8 cellular contexts compared by ENCODE assay signal in genomic region chr1:94543003-94543402, GRCh38. TPM values are rescaled to one million over a fixed set of nuclear protein-coding genes. Genes with fewer than 3 reads are reported as not detected.
DNase-seq lines count a peak whose midpoint lies in the region; ATAC-seq, FAIRE-seq and TF ChIP-seq lines count a peak whose summit lies in the region.

No MANE protein-coding gene starts in this region.

- no peak for ATAC-seq in central memory CD8-positive, alpha-beta T cell (replicated peaks; ENCODE audit: extremely low read depth, poor library complexity, severe bottlenecking)
- no peak for ATAC-seq in GM18870 (IDR thresholded peaks at IDR 0.05; ENCODE audit: unreplicated experiment)

- no peak for TF ChIP-seq CTCF in nephron progenitor cell (IDR thresholded peaks at IDR 0.05)

- no peak for FAIRE-seq in frontal cortex (lab: Jason Lieb, UNC)

- DNase-seq in CD1c-positive myeloid dendritic cell (ENCODE audit: extremely low spot score) (peak; percentile 43), M059J (ENCODE audit: low read depth) (peak; percentile 87), nephron progenitor cell (no peak), frontal cortex (ENCODE audit: low spot score in 2 of 2) (no peak), AG08396 (ENCODE audit: low spot score) (no peak), T-helper 9 cell (no peak)
- DNase-seq in central memory CD8-positive, alpha-beta T cell (ENCODE audit: low spot score in 2 of 2) = no peak

- H3K36me3 Mint-ChIP-seq in central memory CD8-positive, alpha-beta T cell (ENCODE audit: insufficient read depth) = no peaks in the 10 kb centered on the region
- H3K36me3 Mint-ChIP-seq in nephron progenitor cell (ENCODE audit: low read depth) = peaks cover 13% of the 10 kb centered on the region

- H3K4me3 Mint-ChIP-seq in central memory CD8-positive, alpha-beta T cell = peak overlapping the region; percentile 16
- H3K4me3 Mint-ChIP-seq in nephron progenitor cell = peak overlapping the region; percentile 90

- H3K9me3 Mint-ChIP-seq in central memory CD8-positive, alpha-beta T cell = no peaks in the 10 kb centered on the region
- H3K9me3 Mint-ChIP-seq in nephron progenitor cell = peaks cover 13% of the 10 kb centered on the region

- H3K27me3 Mint-ChIP-seq in central memory CD8-positive, alpha-beta T cell = peaks cover 83% of the 10 kb centered on the region
- H3K27me3 Mint-ChIP-seq in nephron progenitor cell (ENCODE audit: low read depth, poor library complexity) = peaks cover 45% of the 10 kb centered on the region

- no peak overlapping the region for H3K27ac Mint-ChIP-seq in central memory CD8-positive, alpha-beta T cell (ENCODE audit: low read depth)
- no peak overlapping the region for H3K27ac Mint-ChIP-seq in nephron progenitor cell

- peaks cover 5% of the 10 kb centered on the region for H3K4me1 Mint-ChIP-seq in central memory CD8-positive, alpha-beta T cell
- peaks cover 58% of the 10 kb centered on the region for H3K4me1 Mint-ChIP-seq in nephron progenitor cell

RNA-seq across cellular contexts. Expression of gene F3, which starts 1.4 kb away (rescaled TPM):
- total RNA-seq in M059J (2014; rRNA removed; shearing (Covaris generic)) = 76.5 and 131 TPM in 2 replicates
- total RNA-seq in frontal cortex = 24.9 TPM

Comparison
In these comparisons a context has a peak if more than half of its experiments do, and no peak if none do; other contexts are left out.
1. DNase-seq: peak in CD1c-positive myeloid dendritic cell (single experiment) and M059J (single experiment); none in central memory CD8-positive, alpha-beta T cell (0 of 2), nephron progenitor cell (single experiment), frontal cortex (0 of 2), AG08396 (single experiment) and T-helper 9 cell (single experiment).